Comparison of ENCODE assay signal across 30 cellular contexts in the genomic region with DNA sequence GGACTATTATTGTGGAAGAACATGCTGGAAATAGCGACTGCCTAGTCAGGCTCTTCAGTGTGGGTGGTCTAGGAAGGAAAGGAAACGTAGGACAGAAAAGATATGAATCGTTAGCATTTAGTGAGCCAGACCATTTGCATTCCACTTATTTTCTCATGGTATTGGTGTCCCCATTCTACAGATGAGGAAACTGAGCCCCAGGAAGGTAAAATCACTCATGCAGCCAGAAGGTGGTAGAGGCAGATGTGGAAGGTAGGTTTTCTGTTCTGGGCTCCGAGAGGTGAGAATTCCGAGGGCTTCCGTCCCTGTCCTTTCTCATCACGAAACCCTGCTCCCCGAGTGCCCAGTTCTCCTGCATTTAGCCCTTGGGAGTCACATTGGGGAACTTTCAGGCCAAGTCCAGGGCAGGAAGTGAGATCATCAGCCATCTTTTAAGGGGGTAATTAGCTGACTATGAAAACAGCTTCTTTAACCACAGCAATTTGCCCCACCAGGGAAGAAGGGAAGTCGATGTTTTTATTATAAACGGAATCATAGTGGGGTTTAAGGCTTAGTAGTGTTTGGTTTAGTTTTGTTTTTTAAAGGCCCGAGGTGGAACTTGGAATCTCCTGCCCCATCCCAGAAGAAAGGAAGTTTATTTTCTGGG.
DNase-seq lines count a peak whose midpoint lies in the region; ATAC-seq, FAIRE-seq and TF ChIP-seq lines count a peak whose summit lies in the region.
"Had no signal": no experiment of that assay in that cellular context is flagged by ENCODE, and none has a peak within 500 bp of the region (broad histone marks: within the 10 kb centered on the region; RNA-seq: fewer than 3 reads in every experiment).

No MANE protein-coding gene starts in this region.

- H3K9me3 Mint-ChIP-seq in activated CD4-positive, alpha-beta memory T cell treated with anti-CD3 and anti-CD28 coated beads for 36 hours, result no peaks in the 10 kb centered on the region
- H3K9me3 Mint-ChIP-seq: activated CD8-positive, alpha-beta T cell treated with anti-CD3 and anti-CD28 coated beads for 36 hours; activated T-cell treated with anti-CD3 and anti-CD28 coated beads, Interleukin-2, amount 50 U/mL, for 24 hours; nephron; T-helper 1 cell treated with Interleukin-12 subunit alpha and Interleukin-12 subunit beta and Interleukin-4 antibody, amounts not matched to agents 30 μg/mL and 1 μg/mL, for 36 hours; type B pancreatic cell had no signal

- in situ Hi-C loops in HepG2 (cut with HindIII; ENCODE audit: extremely low pct_ligation_motif_present, low pct_unique_long_range_greater_than_20kb), result no loop called here

- no peak overlapping the region for H3K27ac ChIP-seq in HepG2 (ENCODE audit: extremely low read length, insufficient read depth, low read length)
- H3K27ac ChIP-seq in right lobe of liver, result no peak overlapping the region
- H3K27ac ChIP-seq in heart right ventricle, result no peak overlapping the region
- H3K27ac ChIP-seq: C4-2B, esophagus squamous epithelium, SJCRH30, skin epidermis, WERI-Rb-1 had no signal

- CTCF ChIA-PET in HepG2 (lab: Yijun Ruan, JAX; ENCODE audit: low intra/inter-chr PET ratio, low total read pairs), result no interaction called here
- CTCF ChIA-PET in activated CD4-positive, alpha-beta memory T cell treated with anti-CD3 and anti-CD28 coated beads for 36 hours (lab: Charles Lee), result no interaction called here

- no peak overlapping the region for H2AFZ ChIP-seq in HepG2 (ENCODE audit: low read length)

- H4K20me1 ChIP-seq in HepG2 (ENCODE audit: insufficient read depth, low read length), result no peaks in the 10 kb centered on the region

- TF ChIP-seq RAD21 in HepG2 (CRISPR knock-in tag; IDR thresholded peaks at IDR 0.05), result no peak

- no peak for TF ChIP-seq EP300 in HepG2 (IDR thresholded peaks at IDR 0.05; ENCODE audit: low read depth in 2 of 2, low read length in 2 of 2)
- no peak for TF ChIP-seq EP300 in HepG2 (CRISPR knock-in tag; IDR thresholded peaks at IDR 0.05; ENCODE audit: borderline replicate concordance)

- no peaks in the 10 kb centered on the region for H3K4me1 Mint-ChIP-seq in activated CD4-positive, alpha-beta memory T cell treated with anti-CD3 and anti-CD28 coated beads for 36 hours (ENCODE audit: low read depth)
- H3K4me1 Mint-ChIP-seq: activated naive CD4-positive, alpha-beta T cell treated with anti-CD3 and anti-CD28 coated beads, Interleukin-2, amount 10 ng/mL, durations not matched to agents 7 days and 5 days; nephron; stimulated activated naive CD8-positive, alpha-beta T cell treated with anti-CD3 and anti-CD28 coated beads, Interleukin-15, amount 100 ng/mL, for 72 hours had no signal

- ATAC-seq in HepG2 (no peak), right lobe of liver (no peak), heart right ventricle (no peak)
- ATAC-seq: activated CD8-positive, alpha-beta T cell treated with anti-CD3 and anti-CD28 coated beads for 36 hours; PC-3; stimulated activated naive CD8-positive, alpha-beta T cell treated with anti-CD3 and anti-CD28 coated beads, Interleukin-15, amount 100 ng/mL, for 72 hours had no signal

- TF ChIP-seq CTCF in HepG2 (CRISPR knock-in tag; IDR thresholded peaks at IDR 0.05) (no peak), right lobe of liver (IDR thresholded peaks at IDR 0.05) (no peak), choroid plexus epithelial cell (conservative IDR thresholded peaks at IDR 0.05; ENCODE audit: low read depth, low read length) (no peak), heart right ventricle (IDR thresholded peaks at IDR 0.05) (no peak)

- no peaks in the 10 kb centered on the region for H3K36me3 Mint-ChIP-seq in activated CD4-positive, alpha-beta memory T cell treated with anti-CD3 and anti-CD28 coated beads for 36 hours
- H3K36me3 Mint-ChIP-seq: activated naive CD4-positive, alpha-beta T cell treated with anti-CD3 and anti-CD28 coated beads, Interleukin-2, amount 10 ng/mL, durations not matched to agents 7 days and 5 days had no signal

- H3K4me3 Mint-ChIP-seq in activated CD4-positive, alpha-beta memory T cell treated with anti-CD3 and anti-CD28 coated beads for 36 hours, result no peak overlapping the region
- H3K4me3 Mint-ChIP-seq: activated CD8-positive, alpha-beta T cell treated with anti-CD3 and anti-CD28 coated beads for 36 hours; activated naive CD4-positive, alpha-beta T cell treated with anti-CD3 and anti-CD28 coated beads, Interleukin-2, amount 10 ng/mL, durations not matched to agents 7 days and 5 days; activated T-cell treated with anti-CD3 and anti-CD28 coated beads, Interleukin-2, amount 50 U/mL, for 24 hours; nephron; stimulated activated naive CD8-positive, alpha-beta T cell treated with anti-CD3 and anti-CD28 coated beads, Interleukin-15, amount 100 ng/mL, for 72 hours; T-helper 1 cell treated with Interleukin-12 subunit alpha and Interleukin-12 subunit beta and Interleukin-4 antibody, amounts not matched to agents 30 μg/mL and 1 μg/mL, for 36 hours; type B pancreatic cell had no signal

- H3K27me3 Mint-ChIP-seq in activated CD4-positive, alpha-beta memory T cell treated with anti-CD3 and anti-CD28 coated beads for 36 hours, result peaks cover 7% of the 10 kb centered on the region
- H3K27me3 Mint-ChIP-seq: activated naive CD4-positive, alpha-beta T cell treated with anti-CD3 and anti-CD28 coated beads, Interleukin-2, amount 10 ng/mL, durations not matched to agents 7 days and 5 days had no signal

- H3K36me3 ChIP-seq in HepG2 (replicated peaks in 1 of 2; ENCODE audit: control insufficient read depth in 1 of 2, insufficient read depth in 2 of 2, low read length in 2 of 2) (no peaks in the 10 kb centered on the region), right lobe of liver (no peaks in the 10 kb centered on the region), heart right ventricle (no peaks in the 10 kb centered on the region)
- H3K36me3 ChIP-seq: esophagus squamous epithelium, SJCRH30, WERI-Rb-1 had no signal

- WGBS in HepG2 (ENCODE audit: low lambda C conversion rate), result 38% methylated on average over 11 of the region's 11 CpGs
- 68% methylated on average over 11 of the region's 11 CpGs for WGBS in right lobe of liver (ENCODE audit: insufficient coverage, low coverage, low lambda C conversion rate, missing lambda C conversion rate)
- 72 to 76% methylated on average over 11 of the region's 11 CpGs for WGBS in heart right ventricle, 2 donors

- FAIRE-seq in HepG2 (lab: Jason Lieb, UNC), result no peak
- FAIRE-seq: D721Med had no signal

- H3K4me2 ChIP-seq in HepG2 (ENCODE audit: low read depth, low read length), result no peak overlapping the region

- H3K9ac ChIP-seq in HepG2 (ENCODE audit: insufficient read depth, low read depth, low read length), result no peak overlapping the region

- H3K4me3 ChIP-seq in HepG2 (replicated peaks in 1 of 3; ENCODE audit: insufficient read depth in 1 of 3, low read depth in 2 of 3, low read length in 3 of 3) (no peak overlapping the region), right lobe of liver (no peak overlapping the region), choroid plexus epithelial cell (ENCODE audit: low read depth, low read length) (no peak overlapping the region), heart right ventricle (no peak overlapping the region)
- H3K4me3 ChIP-seq: esophagus squamous epithelium, SJCRH30, skin epidermis had no signal

- intact Hi-C loops in HepG2 (cut with micrococcal nuclease; ENCODE audit: unreplicated experiment), result no loop called here
- intact Hi-C loops in right lobe of liver (cut with DNase I), result no loop called here
- intact Hi-C loops in heart right ventricle (cut with DNase I), result no loop called here
- intact Hi-C loops in activated CD4-positive, alpha-beta memory T cell treated with anti-CD3 and anti-CD28 coated beads for 36 hours (cut with micrococcal nuclease), result no loop called here

- POLR2A ChIA-PET in HepG2 (lab: Yijun Ruan, JAX), result no interaction called here
- POLR2A ChIA-PET in activated CD4-positive, alpha-beta memory T cell treated with anti-CD3 and anti-CD28 coated beads for 36 hours (lab: Charles Lee), result no interaction called here

- no peaks in the 10 kb centered on the region for H3K9me3 ChIP-seq in HepG2 (ENCODE audit: low read length)
- H3K9me3 ChIP-seq in right lobe of liver, result no peaks in the 10 kb centered on the region
- peaks cover 0 to 10% (median 0%) of the 10 kb centered on the region in 11 donors for H3K9me3 ChIP-seq in heart right ventricle
- H3K9me3 ChIP-seq: esophagus squamous epithelium, SJCRH30 had no signal

- no peaks in the 10 kb centered on the region for H3K79me2 ChIP-seq in HepG2 (ENCODE audit: insufficient read depth, low read length)

- H3K27me3 ChIP-seq in HepG2 (ENCODE audit: control insufficient read depth in 1 of 2, insufficient read depth in 2 of 2, low read length in 2 of 2) (peaks cover 0 to 21% of the 10 kb centered on the region in 2 experiments; a peak in 3 of 5 replicates), right lobe of liver (no peaks in the 10 kb centered on the region), heart right ventricle (no peaks in the 10 kb centered on the region)
- H3K27me3 ChIP-seq: esophagus squamous epithelium, SJCRH30 had no signal

- H3K4me1 ChIP-seq in HepG2 (ENCODE audit: insufficient read depth, low read length), result no peaks in the 10 kb centered on the region
- H3K4me1 ChIP-seq in right lobe of liver, result no peaks in the 10 kb centered on the region
- peaks cover 0 to 9% (median 0%) of the 10 kb centered on the region in 9 donors for H3K4me1 ChIP-seq in heart right ventricle
- H3K4me1 ChIP-seq: esophagus squamous epithelium, SJCRH30 had no signal

- DNase-seq in HepG2 (ENCODE audit: low spot score) (no peak), right lobe of liver (no peak), NOMO-1 (lab: John Stamatoyannopoulos, UW; ENCODE audit: unreplicated experiment in 2 of 2) (peak; percentile 82 to 88), choroid plexus epithelial cell (ENCODE audit: low read depth) (peak; percentile 13), heart right ventricle (no peak), NCI-H1417 treated with DMSO at 0.1 percent for 48 hours (lab: John Stamatoyannopoulos, UW) (no peak)
- no peak for DNase-seq in activated CD4-positive, alpha-beta memory T cell treated with anti-CD3 and anti-CD28 coated beads for 36 hours
- DNase-seq in central memory CD4-positive, alpha-beta T cell, result no peak
- DNase-seq: 8988T; activated CD8-positive, alpha-beta T cell treated with anti-CD3 and anti-CD28 coated beads for 36 hours; activated naive CD4-positive, alpha-beta T cell treated with anti-CD3 and anti-CD28 coated beads, Interleukin-2, amount 10 ng/mL, durations not matched to agents 7 days and 5 days; activated T-cell treated with anti-CD3 and anti-CD28 coated beads, Interleukin-2, amount 50 U/mL, for 24 hours; effector memory CD4-positive, alpha-beta T cell; esophagus squamous epithelium; GF-D8; mesendoderm; NCI-H1694 treated with DMSO at 0.1 percent for 48 hours; NCI-H774; PC-3; stimulated activated CD4-positive, alpha-beta T cell treated with anti-CD3 and anti-CD28 coated beads, Interleukin-2, amount 100 ng/mL, for 48 hours; stimulated activated naive CD8-positive, alpha-beta T cell treated with anti-CD3 and anti-CD28 coated beads, Interleukin-15, amount 100 ng/mL, for 72 hours; WERI-Rb-1 had no signal

- no TSS peak for BruUV-seq in HepG2 (replicated peaks; lab: Mats Ljungman, UMichigan)

- no peak for TF ChIP-seq POLR2A in HepG2 (IDR thresholded peaks at IDR 0.05; ENCODE audit: insufficient read depth in 1 of 2, low read depth in 2 of 2, low read length in 2 of 2)
- TF ChIP-seq POLR2A in right lobe of liver (IDR thresholded peaks at IDR 0.05), result no peak

- no peak overlapping the region for H3K27ac Mint-ChIP-seq in activated CD4-positive, alpha-beta memory T cell treated with anti-CD3 and anti-CD28 coated beads for 36 hours
- H3K27ac Mint-ChIP-seq: activated CD8-positive, alpha-beta T cell treated with anti-CD3 and anti-CD28 coated beads for 36 hours; activated naive CD4-positive, alpha-beta T cell treated with anti-CD3 and anti-CD28 coated beads, Interleukin-2, amount 10 ng/mL, durations not matched to agents 7 days and 5 days; activated T-cell treated with anti-CD3 and anti-CD28 coated beads, Interleukin-2, amount 50 U/mL, for 24 hours; nephron; progenitor cell of endocrine pancreas; stimulated activated naive CD8-positive, alpha-beta T cell treated with anti-CD3 and anti-CD28 coated beads, Interleukin-15, amount 100 ng/mL, for 72 hours; T-helper 1 cell treated with Interleukin-12 subunit alpha and Interleukin-12 subunit beta and Interleukin-4 antibody, amounts not matched to agents 30 μg/mL and 1 μg/mL, for 36 hours; type B pancreatic cell had no signal

Comparison
In these comparisons a context has a peak if more than half of its experiments do, and no peak if none do; other contexts are left out.
1. DNase-seq: peak in NOMO-1 (2 of 2) and choroid plexus epithelial cell (single experiment); none in HepG2 (single experiment), right lobe of liver (0 of 3), heart right ventricle (0 of 2), NCI-H1417 treated with DMSO at 0.1 percent for 48 hours (single experiment), activated CD4-positive, alpha-beta memory T cell treated with anti-CD3 and anti-CD28 coated beads for 36 hours (single experiment) and central memory CD4-positive, alpha-beta T cell (single experiment).